ENCODE assay signal across 7 cellular contexts in genomic region chr7:36367561-36367889, GRCh38. TPM values are rescaled to one million over a fixed set of nuclear protein-coding genes. Genes with fewer than 3 reads are reported as not detected.
DNase-seq lines count a peak whose midpoint lies in the region; ATAC-seq and TF ChIP-seq lines count a peak whose summit lies in the region.

No MANE protein-coding gene starts in this region.

- no peaks in the 10 kb centered on the region for H3K9me3 Mint-ChIP-seq in stimulated activated naive B cell treated with anti-CD40 and anti-IgM and Interleukin-4, amounts not matched to agents 10 μg/mL and 1 μg/mL and 100 μg/mL, for 72 hours

- H3K9me2 ChIP-seq in GM23248 (ENCODE audit: insufficient read depth): no peaks in the 10 kb centered on the region
- H3K9me2 ChIP-seq in hepatocyte (replicated peaks; ENCODE audit: insufficient read depth): no peaks in the 10 kb centered on the region

- POLR2A ChIA-PET in GM10248 (lab: Yijun Ruan, JAX): no interaction called here

- CTCF ChIA-PET in GM10248 (lab: Yijun Ruan, JAX): interaction anchor here (0.6 to 3.8 kb wide), 18 partner anchors 10 to 830 kb away, joined by 3 to 21 read pairs (median 4); no protein-coding TSS in a partner anchor

- peaks cover 9% of the 10 kb centered on the region; the same call in 1 of the 2 replicates for H3K27me3 ChIP-seq in GM23248 (replicated peaks; ENCODE audit: insufficient read depth)
- H3K27me3 ChIP-seq in hepatocyte: no peaks in the 10 kb centered on the region

- WGBS in GM23248 (ENCODE audit: low coverage in 1 of 2, low lambda C conversion rate in 2 of 2, missing lambda C conversion rate in 2 of 2), 2 experiments: 18 to 23% methylated on average over 9 of the region's 9 CpGs
- WGBS in hepatocyte (ENCODE audit: low lambda C conversion rate, missing lambda C conversion rate): 55% methylated on average over 9 of the region's 9 CpGs

- H3K36me3 ChIP-seq in GM23248 (ENCODE audit: low read depth) (no peaks in the 10 kb centered on the region), hepatocyte (replicated peaks; ENCODE audit: insufficient read depth, low read depth) (no peaks in the 10 kb centered on the region)

- peaks cover 4% of the 10 kb centered on the region; the same call in 1 of the 2 replicates for H3F3A ChIP-seq in GM23248 (ENCODE audit: insufficient read depth)

- H2AFZ ChIP-seq in GM23248 (peak overlapping the region; percentile 90), hepatocyte (peak overlapping the region; percentile 77)

- H3K4me1 Mint-ChIP-seq in T-helper 17 cell: no peaks in the 10 kb centered on the region
- H3K4me1 Mint-ChIP-seq in stimulated activated naive B cell treated with anti-CD40 and anti-IgM and Interleukin-4, amounts not matched to agents 10 μg/mL and 1 μg/mL and 100 μg/mL, for 72 hours: no peaks in the 10 kb centered on the region

- H3K27me3 Mint-ChIP-seq in T-helper 17 cell: peaks cover 5% of the 10 kb centered on the region
- H3K27me3 Mint-ChIP-seq in stimulated activated naive B cell treated with anti-CD40 and anti-IgM and Interleukin-4, amounts not matched to agents 10 μg/mL and 1 μg/mL and 100 μg/mL, for 72 hours: no peaks in the 10 kb centered on the region

- H4K20me1 ChIP-seq in GM23248 (ENCODE audit: insufficient read depth): no peaks in the 10 kb centered on the region
- no peaks in the 10 kb centered on the region for H4K20me1 ChIP-seq in hepatocyte (ENCODE audit: insufficient read depth, poor library complexity, severe bottlenecking)

- H3K4me3 ChIP-seq in GM23248 (peak overlapping the region; percentile 75), hepatocyte (peak overlapping the region; percentile 89)

- H3K9ac ChIP-seq in GM23248: peak overlapping the region; percentile 71

- H3K4me2 ChIP-seq in GM23248 (ENCODE audit: unreplicated experiment) (peak overlapping the region; percentile 69), hepatocyte (peak overlapping the region; percentile 71)

- TF ChIP-seq CTCF in hepatocyte (IDR thresholded peaks at IDR 0.05; ENCODE audit: poor library complexity) (no peak), GM10248 (IDR thresholded peaks at IDR 0.05; ENCODE audit: control extremely low read depth, extremely low read depth, low read depth, missing control alignments) (no peak)

- no peak for ATAC-seq in T-helper 17 cell
- peak; percentile 52 to 55 for ATAC-seq in stimulated activated naive B cell treated with anti-CD40 and anti-IgM and Interleukin-4, amounts not matched to agents 10 μg/mL and 1 μg/mL and 100 μg/mL, for 72 hours (replicated peaks)

- no peak overlapping the region for H3K27ac ChIP-seq in GM23248
- no peak overlapping the region for H3K27ac ChIP-seq in hepatocyte

- peaks cover 11% of the 10 kb centered on the region for H3K4me1 ChIP-seq in GM23248 (ENCODE audit: insufficient read depth)
- no peaks in the 10 kb centered on the region for H3K4me1 ChIP-seq in hepatocyte (ENCODE audit: insufficient read depth)

- no peak for DNase-seq in GM23248
- DNase-seq in T-helper 17 cell: no peak
- DNase-seq in hepatocyte (ENCODE audit: low spot score): no peak
- DNase-seq in stimulated activated naive B cell treated with anti-CD40 and anti-IgM and Interleukin-4, amounts not matched to agents 10 μg/mL and 1 μg/mL and 100 μg/mL, for 72 hours: no peak
- DNase-seq in activated CD4-positive, CD25-positive, alpha-beta regulatory T cell (lab: John Stamatoyannopoulos, UW): no peak
- no peak for DNase-seq in GM10248 (ENCODE audit: extremely low spot score)
- no peak for DNase-seq in stimulated activated CD4-positive, alpha-beta T cell treated with anti-CD3 and anti-CD28 coated beads, Interleukin-4, amount 100 ng/mL, for 1 hour

- H3K36me3 Mint-ChIP-seq in T-helper 17 cell (ENCODE audit: low read depth): peaks cover 2% of the 10 kb centered on the region
- H3K36me3 Mint-ChIP-seq in stimulated activated naive B cell treated with anti-CD40 and anti-IgM and Interleukin-4, amounts not matched to agents 10 μg/mL and 1 μg/mL and 100 μg/mL, for 72 hours: no peaks in the 10 kb centered on the region

- H3K4me3 Mint-ChIP-seq in T-helper 17 cell: peak overlapping the region; percentile 87
- H3K4me3 Mint-ChIP-seq in stimulated activated naive B cell treated with anti-CD40 and anti-IgM and Interleukin-4, amounts not matched to agents 10 μg/mL and 1 μg/mL and 100 μg/mL, for 72 hours: peak overlapping the region; percentile 92 to 94

- in situ Hi-C loops in GM23248 (cut with MboI): no loop called here

- H3K79me2 ChIP-seq in GM23248 (ENCODE audit: insufficient read depth): no peaks in the 10 kb centered on the region
- H3K79me2 ChIP-seq in hepatocyte: peaks cover 6% of the 10 kb centered on the region

- H3K9me3 ChIP-seq in GM23248 (ENCODE audit: low read depth): no peaks in the 10 kb centered on the region
- H3K9me3 ChIP-seq in T-helper 17 cell (ENCODE audit: control insufficient read depth, low read length, poor library complexity, severe bottlenecking): no peaks in the 10 kb centered on the region
- no peaks in the 10 kb centered on the region for H3K9me3 ChIP-seq in hepatocyte (ENCODE audit: low read depth)

- peak overlapping the region; percentile 34 for H3K27ac Mint-ChIP-seq in T-helper 17 cell
- H3K27ac Mint-ChIP-seq in stimulated activated naive B cell treated with anti-CD40 and anti-IgM and Interleukin-4, amounts not matched to agents 10 μg/mL and 1 μg/mL and 100 μg/mL, for 72 hours: peak overlapping the region; percentile 25

RNA-seq across cellular contexts. Expression of gene ANLN, which starts 22.1 kb away (rescaled TPM):
- total RNA-seq in GM23248 (2014; rRNA removed; shearing (Covaris generic)): 55.6 and 57.5 TPM in 2 replicates
- polyA plus RNA-seq in GM23248 (2016; fragmentation: Nextera tagmentation; extraction: Ambion mirVana) (37.9 and 38.4 TPM in 2 replicates), hepatocyte (8.2 and 15.4 TPM in 2 replicates)
- total RNA-seq in T-helper 17 cell (under 1 TPM; 0.39 to 0.52 TPM), hepatocyte (26.3 and 31.3 TPM in 2 replicates)

Comparison
In these comparisons a context has a peak if more than half of its experiments do, and no peak if none do; other contexts are left out.
1. RNA of gene ANLN, which starts 22.1 kb away (total RNA-seq): 55.6 to 57.5 TPM in GM23248 and 26.3 to 31.3 TPM in hepatocyte; 0.39 to 0.52 TPM in T-helper 17 cell; every median in the first group is over 10 times any median in the second.